Comparison of ENCODE assay signal across 23 cellular contexts in genomic region chr7:21565614-21566013, GRCh38. TPM values are rescaled to one million over a fixed set of nuclear protein-coding genes. Genes with fewer than 3 reads are reported as not detected.
"Had no signal": no experiment of that assay in that cellular context is flagged by ENCODE, and none has a peak within 500 bp of the region (broad histone marks: within the 10 kb centered on the region; RNA-seq: fewer than 3 reads in every experiment).

No MANE protein-coding gene starts in this region.

- H3K4me1 ChIP-seq: esophagus muscularis mucosa, foreskin keratinocyte, gastroesophageal sphincter, heart left ventricle, left ventricle myocardium inferior, lower lobe of right lung had no signal

- H3K4me3 ChIP-seq: coronary artery, dorsolateral prefrontal cortex, esophagus muscularis mucosa, gastroesophageal sphincter, heart left ventricle, hepatocyte, left ventricle myocardium inferior, lower lobe of right lung, mucosa of descending colon had no signal

- H3K79me2 ChIP-seq: hepatocyte had no signal

- FAIRE-seq: colon, endothelial cell of umbilical vein, frontal cortex, keratinocyte had no signal

- H3K27ac ChIP-seq: coronary artery, dorsolateral prefrontal cortex, esophagus muscularis mucosa, foreskin keratinocyte, gastroesophageal sphincter, heart left ventricle, hepatocyte, left ventricle myocardium inferior, lower lobe of right lung had no signal

- ATAC-seq: foreskin keratinocyte, gastroesophageal sphincter, heart left ventricle, left cardiac atrium, lower lobe of right lung, mucosa of descending colon had no signal

- H2AFZ ChIP-seq: hepatocyte had no signal

- H3K27me3 ChIP-seq: esophagus muscularis mucosa, gastroesophageal sphincter, heart left ventricle, hepatocyte had no signal

- DNase-seq: dermis blood vessel endothelial cell; dorsolateral prefrontal cortex; effector CD4-positive, alpha-beta T cell; effector memory CD4-positive, alpha-beta T cell; foreskin keratinocyte; heart left ventricle; hypothalamus; immature natural killer cell; left cardiac atrium; left ventricle myocardium inferior; lower lobe of right lung; mesenchymal stem cell; mucosa of descending colon; naive B cell had no signal

- H3K9me3 ChIP-seq: esophagus muscularis mucosa, gastroesophageal sphincter, heart left ventricle, left ventricle myocardium inferior, lower lobe of right lung, mucosa of descending colon had no signal

- H3K4me2 ChIP-seq: hepatocyte had no signal

- H3K36me3 ChIP-seq: esophagus muscularis mucosa, heart left ventricle, left ventricle myocardium inferior, lower lobe of right lung had no signal

RNA-seq across cellular contexts. Expression of gene DNAH11, which starts 22.8 kb away (rescaled TPM):
- total RNA-seq: foreskin keratinocyte, kidney epithelial cell had no signal
- polyA plus RNA-seq: immature natural killer cell had no signal
